1 cellular context compared by ENCODE assay signal in genomic region chr6:1416820-1417219, GRCh38.
TF ChIP-seq lines count a peak whose summit lies in the region.

No MANE protein-coding gene starts in this region.

TF ChIP-seq in SK-N-SH treated with all-trans-retinoic acid at 6 μM for 48 hours, 23 proteins besides CTCF, POLR2A, EP300 and RAD21 (continued from another document):
- TF ChIP-seq TSHZ2 (CRISPR knock-in tag; IDR thresholded peaks at IDR 0.05) (no peak), PATZ1 (CRISPR knock-in tag; IDR thresholded peaks at IDR 0.05; ENCODE audit: borderline replicate concordance) (no peak), ISL1 (CRISPR knock-in tag; IDR thresholded peaks at IDR 0.05) (no peak), ZC3H10 (CRISPR knock-in tag; IDR thresholded peaks at IDR 0.05) (no peak), ZNF8 (CRISPR knock-in tag; IDR thresholded peaks at IDR 0.05) (no peak), ESRRG (CRISPR knock-in tag; IDR thresholded peaks at IDR 0.05) (no peak), PPARA (CRISPR knock-in tag; IDR thresholded peaks at IDR 0.05; ENCODE audit: borderline replicate concordance) (no peak), ZFP30 (CRISPR knock-in tag; IDR thresholded peaks at IDR 0.05) (no peak)
